ENCODE assay signal across 1 cellular context in the genomic region with DNA sequence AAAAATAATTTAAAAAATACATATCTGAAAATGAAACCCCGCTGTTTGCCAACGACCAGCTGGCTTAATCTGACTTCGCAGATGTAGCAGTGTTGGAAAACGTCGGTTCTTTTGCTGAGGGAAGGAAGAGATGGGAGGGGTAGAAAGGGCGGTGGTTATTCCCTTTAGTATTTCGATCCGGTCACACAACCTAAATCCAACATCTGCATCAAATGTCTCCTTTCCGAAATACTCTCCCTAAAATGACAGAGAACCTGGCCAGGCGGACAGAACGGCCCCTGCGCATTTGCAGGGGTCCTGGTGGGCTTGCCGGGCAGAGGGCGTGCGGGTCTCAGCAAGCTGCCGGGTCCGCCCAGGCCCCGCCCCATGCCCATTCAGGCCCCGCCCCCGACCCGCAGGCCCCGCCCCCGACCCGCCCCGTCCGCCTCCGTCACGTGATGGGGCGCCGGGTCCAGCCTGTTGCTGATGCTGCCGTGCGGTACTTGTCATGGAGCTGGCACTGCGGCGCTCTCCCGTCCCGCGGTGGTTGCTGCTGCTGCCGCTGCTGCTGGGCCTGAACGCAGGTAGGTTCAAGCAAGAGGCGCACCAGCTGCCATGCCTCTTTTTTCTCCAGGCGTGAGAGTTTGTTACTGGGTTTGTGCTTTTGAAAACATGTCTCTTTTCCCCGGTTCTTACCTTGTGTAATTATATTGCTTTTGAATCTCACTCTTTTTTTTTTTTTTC.
TF ChIP-seq lines count a peak whose summit lies in the region.

A gene with protein sequence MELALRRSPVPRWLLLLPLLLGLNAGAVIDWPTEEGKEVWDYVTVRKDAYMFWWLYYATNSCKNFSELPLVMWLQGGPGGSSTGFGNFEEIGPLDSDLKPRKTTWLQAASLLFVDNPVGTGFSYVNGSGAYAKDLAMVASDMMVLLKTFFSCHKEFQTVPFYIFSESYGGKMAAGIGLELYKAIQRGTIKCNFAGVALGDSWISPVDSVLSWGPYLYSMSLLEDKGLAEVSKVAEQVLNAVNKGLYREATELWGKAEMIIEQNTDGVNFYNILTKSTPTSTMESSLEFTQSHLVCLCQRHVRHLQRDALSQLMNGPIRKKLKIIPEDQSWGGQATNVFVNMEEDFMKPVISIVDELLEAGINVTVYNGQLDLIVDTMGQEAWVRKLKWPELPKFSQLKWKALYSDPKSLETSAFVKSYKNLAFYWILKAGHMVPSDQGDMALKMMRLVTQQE (plus strand): TSS at position 459 of the 723 bp plus-strand sequence. CDS start 29 bp downstream, at position 488.

TF ChIP-seq in HepG2, 621 proteins besides CTCF, POLR2A, EP300 and RAD21 (continued from another document and continues in another):
- TF ChIP-seq ZNF552 (CRISPR knock-in tag; IDR thresholded peaks at IDR 0.05; ENCODE audit: borderline replicate concordance) (no peak), FOXP1 (IDR thresholded peaks at IDR 0.05) (no peak), FOXP1 (CRISPR knock-in tag; IDR thresholded peaks at IDR 0.05) (no peak), KLF9 (CRISPR knock-in tag; IDR thresholded peaks at IDR 0.05; ENCODE audit: low read depth) (no peak), NFKB2 (CRISPR knock-in tag; IDR thresholded peaks at IDR 0.05; ENCODE audit: borderline replicate concordance) (no peak), ZNF567 (CRISPR knock-in tag; IDR thresholded peaks at IDR 0.05; ENCODE audit: borderline replicate concordance) (no peak; the same call in 1 of the 2 replicates), ZNF589 (CRISPR knock-in tag; conservative IDR thresholded peaks at IDR 0.05) (no peak), NRL (CRISPR knock-in tag; IDR thresholded peaks at IDR 0.05; ENCODE audit: borderline replicate concordance) (0 out of 2 replicates have a peak, but pooled peaks have one; percentile 48), RBM22 (optimal IDR thresholded peaks at IDR 0.05; ENCODE audit: low read length) (no peak), KLF12 (CRISPR knock-in tag; IDR thresholded peaks at IDR 0.05; ENCODE audit: borderline replicate concordance) (no peak), MZF1 (CRISPR knock-in tag; IDR thresholded peaks at IDR 0.05; ENCODE audit: borderline replicate concordance) (no peak), FOSL2 (CRISPR knock-in tag; IDR thresholded peaks at IDR 0.05) (peak; percentile 30), MAZ (IDR thresholded peaks at IDR 0.05; ENCODE audit: borderline replicate concordance, low read depth, low read length) (0 out of 2 replicates have a peak, but pooled peaks have one; percentile 18), MAZ (CRISPR knock-in tag; IDR thresholded peaks at IDR 0.05; ENCODE audit: low read depth) (0 out of 2 replicates have a peak, but pooled peaks have one; percentile 20), ZNF383 (CRISPR knock-in tag; IDR thresholded peaks at IDR 0.05; ENCODE audit: borderline replicate concordance) (no peak), PCBP2 (optimal IDR thresholded peaks at IDR 0.05; ENCODE audit: low read depth, low read length, poor library complexity, severe bottlenecking) (no peak), ZKSCAN1 (IDR thresholded peaks at IDR 0.05; ENCODE audit: low read length) (no peak), ZNF614 (CRISPR knock-in tag; IDR thresholded peaks at IDR 0.05; ENCODE audit: borderline replicate concordance) (no peak), TSC22D2 (CRISPR knock-in tag; IDR thresholded peaks at IDR 0.05; ENCODE audit: borderline replicate concordance) (no peak), ZNF17 (CRISPR knock-in tag; IDR thresholded peaks at IDR 0.05) (no peak), ZNF251 (CRISPR knock-in tag; IDR thresholded peaks at IDR 0.05) (no peak), ZNF136 (CRISPR knock-in tag; IDR thresholded peaks at IDR 0.05; ENCODE audit: low read depth) (no peak), ZMYM3 (CRISPR knock-in tag; IDR thresholded peaks at IDR 0.05) (no peak), ZNF670 (CRISPR knock-in tag; IDR thresholded peaks at IDR 0.05; ENCODE audit: borderline replicate concordance) (no peak)
- TF ChIP-seq, protein P1, sequence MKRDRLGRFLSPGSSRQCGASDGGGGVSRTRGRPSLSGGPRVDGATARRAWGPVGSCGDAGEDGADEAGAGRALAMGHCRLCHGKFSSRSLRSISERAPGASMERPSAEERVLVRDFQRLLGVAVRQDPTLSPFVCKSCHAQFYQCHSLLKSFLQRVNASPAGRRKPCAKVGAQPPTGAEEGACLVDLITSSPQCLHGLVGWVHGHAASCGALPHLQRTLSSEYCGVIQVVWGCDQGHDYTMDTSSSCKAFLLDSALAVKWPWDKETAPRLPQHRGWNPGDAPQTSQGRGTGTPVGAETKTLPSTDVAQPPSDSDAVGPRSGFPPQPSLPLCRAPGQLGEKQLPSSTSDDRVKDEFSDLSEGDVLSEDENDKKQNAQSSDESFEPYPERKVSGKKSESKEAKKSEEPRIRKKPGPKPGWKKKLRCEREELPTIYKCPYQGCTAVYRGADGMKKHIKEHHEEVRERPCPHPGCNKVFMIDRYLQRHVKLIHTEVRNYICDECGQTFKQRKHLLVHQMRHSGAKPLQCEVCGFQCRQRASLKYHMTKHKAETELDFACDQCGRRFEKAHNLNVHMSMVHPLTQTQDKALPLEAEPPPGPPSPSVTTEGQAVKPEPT (CRISPR knock-in tag; IDR thresholded peaks at IDR 0.05; ENCODE audit: low read depth) = no peak
- TF ChIP-seq, protein P2, sequence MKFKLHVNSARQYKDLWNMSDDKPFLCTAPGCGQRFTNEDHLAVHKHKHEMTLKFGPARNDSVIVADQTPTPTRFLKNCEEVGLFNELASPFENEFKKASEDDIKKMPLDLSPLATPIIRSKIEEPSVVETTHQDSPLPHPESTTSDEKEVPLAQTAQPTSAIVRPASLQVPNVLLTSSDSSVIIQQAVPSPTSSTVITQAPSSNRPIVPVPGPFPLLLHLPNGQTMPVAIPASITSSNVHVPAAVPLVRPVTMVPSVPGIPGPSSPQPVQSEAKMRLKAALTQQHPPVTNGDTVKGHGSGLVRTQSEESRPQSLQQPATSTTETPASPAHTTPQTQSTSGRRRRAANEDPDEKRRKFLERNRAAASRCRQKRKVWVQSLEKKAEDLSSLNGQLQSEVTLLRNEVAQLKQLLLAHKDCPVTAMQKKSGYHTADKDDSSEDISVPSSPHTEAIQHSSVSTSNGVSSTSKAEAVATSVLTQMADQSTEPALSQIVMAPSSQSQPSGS (CRISPR knock-in tag; IDR thresholded peaks at IDR 0.05) = no peak
- TF ChIP-seq, protein P3, sequence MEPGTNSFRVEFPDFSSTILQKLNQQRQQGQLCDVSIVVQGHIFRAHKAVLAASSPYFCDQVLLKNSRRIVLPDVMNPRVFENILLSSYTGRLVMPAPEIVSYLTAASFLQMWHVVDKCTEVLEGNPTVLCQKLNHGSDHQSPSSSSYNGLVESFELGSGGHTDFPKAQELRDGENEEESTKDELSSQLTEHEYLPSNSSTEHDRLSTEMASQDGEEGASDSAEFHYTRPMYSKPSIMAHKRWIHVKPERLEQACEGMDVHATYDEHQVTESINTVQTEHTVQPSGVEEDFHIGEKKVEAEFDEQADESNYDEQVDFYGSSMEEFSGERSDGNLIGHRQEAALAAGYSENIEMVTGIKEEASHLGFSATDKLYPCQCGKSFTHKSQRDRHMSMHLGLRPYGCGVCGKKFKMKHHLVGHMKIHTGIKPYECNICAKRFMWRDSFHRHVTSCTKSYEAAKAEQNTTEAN (CRISPR knock-in tag; conservative IDR thresholded peaks at IDR 0.05) = no peak
- TF ChIP-seq, protein P4, sequence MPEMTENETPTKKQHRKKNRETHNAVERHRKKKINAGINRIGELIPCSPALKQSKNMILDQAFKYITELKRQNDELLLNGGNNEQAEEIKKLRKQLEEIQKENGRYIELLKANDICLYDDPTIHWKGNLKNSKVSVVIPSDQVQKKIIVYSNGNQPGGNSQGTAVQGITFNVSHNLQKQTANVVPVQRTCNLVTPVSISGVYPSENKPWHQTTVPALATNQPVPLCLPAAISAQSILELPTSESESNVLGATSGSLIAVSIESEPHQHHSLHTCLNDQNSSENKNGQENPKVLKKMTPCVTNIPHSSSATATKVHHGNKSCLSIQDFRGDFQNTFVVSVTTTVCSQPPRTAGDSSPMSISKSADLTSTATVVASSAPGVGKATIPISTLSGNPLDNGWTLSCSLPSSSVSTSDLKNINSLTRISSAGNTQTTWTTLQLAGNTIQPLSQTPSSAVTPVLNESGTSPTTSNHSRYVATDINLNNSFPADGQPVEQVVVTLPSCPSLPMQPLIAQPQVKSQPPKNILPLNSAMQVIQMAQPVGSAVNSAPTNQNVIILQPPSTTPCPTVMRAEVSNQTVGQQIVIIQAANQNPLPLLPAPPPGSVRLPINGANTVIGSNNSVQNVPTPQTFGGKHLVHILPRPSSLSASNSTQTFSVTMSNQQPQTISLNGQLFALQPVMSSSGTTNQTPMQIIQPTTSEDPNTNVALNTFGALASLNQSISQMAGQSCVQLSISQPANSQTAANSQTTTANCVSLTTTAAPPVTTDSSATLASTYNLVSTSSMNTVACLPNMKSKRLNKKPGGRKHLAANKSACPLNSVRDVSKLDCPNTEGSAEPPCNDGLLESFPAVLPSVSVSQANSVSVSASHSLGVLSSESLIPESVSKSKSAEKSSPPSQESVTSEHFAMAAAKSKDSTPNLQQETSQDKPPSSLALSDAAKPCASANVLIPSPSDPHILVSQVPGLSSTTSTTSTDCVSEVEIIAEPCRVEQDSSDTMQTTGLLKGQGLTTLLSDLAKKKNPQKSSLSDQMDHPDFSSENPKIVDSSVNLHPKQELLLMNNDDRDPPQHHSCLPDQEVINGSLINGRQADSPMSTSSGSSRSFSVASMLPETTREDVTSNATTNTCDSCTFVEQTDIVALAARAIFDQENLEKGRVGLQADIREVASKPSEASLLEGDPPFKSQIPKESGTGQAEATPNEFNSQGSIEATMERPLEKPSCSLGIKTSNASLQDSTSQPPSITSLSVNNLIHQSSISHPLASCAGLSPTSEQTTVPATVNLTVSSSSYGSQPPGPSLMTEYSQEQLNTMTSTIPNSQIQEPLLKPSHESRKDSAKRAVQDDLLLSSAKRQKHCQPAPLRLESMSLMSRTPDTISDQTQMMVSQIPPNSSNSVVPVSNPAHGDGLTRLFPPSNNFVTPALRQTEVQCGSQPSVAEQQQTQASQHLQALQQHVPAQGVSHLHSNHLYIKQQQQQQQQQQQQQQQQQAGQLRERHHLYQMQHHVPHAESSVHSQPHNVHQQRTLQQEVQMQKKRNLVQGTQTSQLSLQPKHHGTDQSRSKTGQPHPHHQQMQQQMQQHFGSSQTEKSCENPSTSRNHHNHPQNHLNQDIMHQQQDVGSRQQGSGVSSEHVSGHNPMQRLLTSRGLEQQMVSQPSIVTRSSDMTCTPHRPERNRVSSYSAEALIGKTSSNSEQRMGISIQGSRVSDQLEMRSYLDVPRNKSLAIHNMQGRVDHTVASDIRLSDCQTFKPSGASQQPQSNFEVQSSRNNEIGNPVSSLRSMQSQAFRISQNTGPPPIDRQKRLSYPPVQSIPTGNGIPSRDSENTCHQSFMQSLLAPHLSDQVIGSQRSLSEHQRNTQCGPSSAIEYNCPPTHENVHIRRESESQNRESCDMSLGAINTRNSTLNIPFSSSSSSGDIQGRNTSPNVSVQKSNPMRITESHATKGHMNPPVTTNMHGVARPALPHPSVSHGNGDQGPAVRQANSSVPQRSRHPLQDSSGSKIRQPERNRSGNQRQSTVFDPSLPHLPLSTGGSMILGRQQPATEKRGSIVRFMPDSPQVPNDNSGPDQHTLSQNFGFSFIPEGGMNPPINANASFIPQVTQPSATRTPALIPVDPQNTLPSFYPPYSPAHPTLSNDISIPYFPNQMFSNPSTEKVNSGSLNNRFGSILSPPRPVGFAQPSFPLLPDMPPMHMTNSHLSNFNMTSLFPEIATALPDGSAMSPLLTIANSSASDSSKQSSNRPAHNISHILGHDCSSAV (CRISPR knock-in tag; IDR thresholded peaks at IDR 0.05; ENCODE audit: borderline replicate concordance) = no peak
- TF ChIP-seq, protein P5, sequence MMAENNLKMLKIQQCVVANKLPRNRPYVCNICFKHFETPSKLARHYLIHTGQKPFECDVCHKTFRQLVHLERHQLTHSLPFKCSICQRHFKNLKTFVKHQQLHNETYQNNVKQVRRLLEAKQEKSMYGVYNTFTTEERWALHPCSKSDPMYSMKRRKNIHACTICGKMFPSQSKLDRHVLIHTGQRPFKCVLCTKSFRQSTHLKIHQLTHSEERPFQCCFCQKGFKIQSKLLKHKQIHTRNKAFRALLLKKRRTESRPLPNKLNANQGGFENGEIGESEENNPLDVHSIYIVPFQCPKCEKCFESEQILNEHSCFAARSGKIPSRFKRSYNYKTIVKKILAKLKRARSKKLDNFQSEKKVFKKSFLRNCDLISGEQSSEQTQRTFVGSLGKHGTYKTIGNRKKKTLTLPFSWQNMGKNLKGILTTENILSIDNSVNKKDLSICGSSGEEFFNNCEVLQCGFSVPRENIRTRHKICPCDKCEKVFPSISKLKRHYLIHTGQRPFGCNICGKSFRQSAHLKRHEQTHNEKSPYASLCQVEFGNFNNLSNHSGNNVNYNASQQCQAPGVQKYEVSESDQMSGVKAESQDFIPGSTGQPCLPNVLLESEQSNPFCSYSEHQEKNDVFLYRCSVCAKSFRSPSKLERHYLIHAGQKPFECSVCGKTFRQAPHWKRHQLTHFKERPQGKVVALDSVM (CRISPR knock-in tag; IDR thresholded peaks at IDR 0.05) = no peak
- TF ChIP-seq, protein P6, sequence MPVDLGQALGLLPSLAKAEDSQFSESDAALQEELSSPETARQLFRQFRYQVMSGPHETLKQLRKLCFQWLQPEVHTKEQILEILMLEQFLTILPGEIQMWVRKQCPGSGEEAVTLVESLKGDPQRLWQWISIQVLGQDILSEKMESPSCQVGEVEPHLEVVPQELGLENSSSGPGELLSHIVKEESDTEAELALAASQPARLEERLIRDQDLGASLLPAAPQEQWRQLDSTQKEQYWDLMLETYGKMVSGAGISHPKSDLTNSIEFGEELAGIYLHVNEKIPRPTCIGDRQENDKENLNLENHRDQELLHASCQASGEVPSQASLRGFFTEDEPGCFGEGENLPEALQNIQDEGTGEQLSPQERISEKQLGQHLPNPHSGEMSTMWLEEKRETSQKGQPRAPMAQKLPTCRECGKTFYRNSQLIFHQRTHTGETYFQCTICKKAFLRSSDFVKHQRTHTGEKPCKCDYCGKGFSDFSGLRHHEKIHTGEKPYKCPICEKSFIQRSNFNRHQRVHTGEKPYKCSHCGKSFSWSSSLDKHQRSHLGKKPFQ (CRISPR knock-in tag; IDR thresholded peaks at IDR 0.05; ENCODE audit: insufficient replicate concordance) = no peak
- TF ChIP-seq, protein P7, sequence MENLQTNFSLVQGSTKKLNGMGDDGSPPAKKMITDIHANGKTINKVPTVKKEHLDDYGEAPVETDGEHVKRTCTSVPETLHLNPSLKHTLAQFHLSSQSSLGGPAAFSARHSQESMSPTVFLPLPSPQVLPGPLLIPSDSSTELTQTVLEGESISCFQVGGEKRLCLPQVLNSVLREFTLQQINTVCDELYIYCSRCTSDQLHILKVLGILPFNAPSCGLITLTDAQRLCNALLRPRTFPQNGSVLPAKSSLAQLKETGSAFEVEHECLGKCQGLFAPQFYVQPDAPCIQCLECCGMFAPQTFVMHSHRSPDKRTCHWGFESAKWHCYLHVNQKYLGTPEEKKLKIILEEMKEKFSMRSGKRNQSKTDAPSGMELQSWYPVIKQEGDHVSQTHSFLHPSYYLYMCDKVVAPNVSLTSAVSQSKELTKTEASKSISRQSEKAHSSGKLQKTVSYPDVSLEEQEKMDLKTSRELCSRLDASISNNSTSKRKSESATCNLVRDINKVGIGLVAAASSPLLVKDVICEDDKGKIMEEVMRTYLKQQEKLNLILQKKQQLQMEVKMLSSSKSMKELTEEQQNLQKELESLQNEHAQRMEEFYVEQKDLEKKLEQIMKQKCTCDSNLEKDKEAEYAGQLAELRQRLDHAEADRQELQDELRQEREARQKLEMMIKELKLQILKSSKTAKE (CRISPR knock-in tag; IDR thresholded peaks at IDR 0.05; ENCODE audit: borderline replicate concordance) = no peak
- TF ChIP-seq, protein P8, sequence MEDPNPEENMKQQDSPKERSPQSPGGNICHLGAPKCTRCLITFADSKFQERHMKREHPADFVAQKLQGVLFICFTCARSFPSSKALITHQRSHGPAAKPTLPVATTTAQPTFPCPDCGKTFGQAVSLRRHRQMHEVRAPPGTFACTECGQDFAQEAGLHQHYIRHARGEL (CRISPR knock-in tag; IDR thresholded peaks at IDR 0.05) = no peak
- TF ChIP-seq, protein P9, sequence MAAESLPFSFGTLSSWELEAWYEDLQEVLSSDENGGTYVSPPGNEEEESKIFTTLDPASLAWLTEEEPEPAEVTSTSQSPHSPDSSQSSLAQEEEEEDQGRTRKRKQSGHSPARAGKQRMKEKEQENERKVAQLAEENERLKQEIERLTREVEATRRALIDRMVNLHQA (CRISPR knock-in tag; IDR thresholded peaks at IDR 0.05) = no peak
